Comparison of ENCODE assay signal across 2 cellular contexts in the genomic region with DNA sequence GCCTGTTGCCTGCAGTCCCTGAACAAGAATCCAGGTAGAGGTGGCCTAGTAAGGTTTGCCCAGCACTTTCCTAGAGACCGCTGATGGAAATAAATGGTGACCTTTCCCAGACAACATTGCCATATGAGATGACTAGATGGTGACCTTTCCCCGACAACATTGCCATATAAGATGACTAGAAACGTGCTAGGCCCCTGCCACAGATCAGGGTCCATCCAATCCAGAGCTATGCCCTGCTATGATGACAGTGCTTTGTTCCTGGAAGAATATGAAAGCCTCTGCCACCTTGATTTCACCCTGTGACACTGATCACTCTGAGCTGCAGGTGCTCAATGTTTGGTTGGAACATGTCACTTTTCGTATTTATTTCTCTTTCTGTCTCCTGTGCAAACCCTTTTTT.
TF ChIP-seq lines count a peak whose summit lies in the region.

No MANE protein-coding gene starts in this region.

TF ChIP-seq in HepG2, 621 proteins besides CTCF, POLR2A, EP300 and RAD21:
- TF ChIP-seq BHLHE40 (IDR thresholded peaks at IDR 0.05; ENCODE audit: low read length): peak; percentile 74
- TF ChIP-seq, protein P1, sequence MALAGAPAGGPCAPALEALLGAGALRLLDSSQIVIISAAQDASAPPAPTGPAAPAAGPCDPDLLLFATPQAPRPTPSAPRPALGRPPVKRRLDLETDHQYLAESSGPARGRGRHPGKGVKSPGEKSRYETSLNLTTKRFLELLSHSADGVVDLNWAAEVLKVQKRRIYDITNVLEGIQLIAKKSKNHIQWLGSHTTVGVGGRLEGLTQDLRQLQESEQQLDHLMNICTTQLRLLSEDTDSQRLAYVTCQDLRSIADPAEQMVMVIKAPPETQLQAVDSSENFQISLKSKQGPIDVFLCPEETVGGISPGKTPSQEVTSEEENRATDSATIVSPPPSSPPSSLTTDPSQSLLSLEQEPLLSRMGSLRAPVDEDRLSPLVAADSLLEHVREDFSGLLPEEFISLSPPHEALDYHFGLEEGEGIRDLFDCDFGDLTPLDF (CRISPR knock-in tag; IDR thresholded peaks at IDR 0.05): no peak
- 0 out of 2 replicates have a peak, but pooled peaks have one; percentile 13 for TF ChIP-seq BCL6 (CRISPR knock-in tag; IDR thresholded peaks at IDR 0.05)
- peak; percentile 37; the same call in 1 of the 2 replicates for TF ChIP-seq SRF (IDR thresholded peaks at IDR 0.05; ENCODE audit: low read depth, low read length)
- no peak for TF ChIP-seq PLSCR1 (CRISPR knock-in tag; IDR thresholded peaks at IDR 0.05; ENCODE audit: borderline replicate concordance)
- no peak for TF ChIP-seq THAP9 (CRISPR knock-in tag; IDR thresholded peaks at IDR 0.05; ENCODE audit: borderline replicate concordance)

TF ChIP-seq in H1, 55 proteins besides CTCF, POLR2A, EP300 and RAD21:
- TF ChIP-seq HDAC2 (IDR thresholded peaks at IDR 0.05; ENCODE audit: borderline replicate concordance in 1 of 2, low read depth in 2 of 2, low read length in 2 of 2): no peak
- TF ChIP-seq POLR2AphosphoS5 (IDR thresholded peaks at IDR 0.05; ENCODE audit: low read depth, low read length): no peak
- no peak for TF ChIP-seq FOSL1 (IDR thresholded peaks at IDR 0.05; ENCODE audit: insufficient read depth, low read depth, low read length)
- TF ChIP-seq TAF7 (optimal IDR thresholded peaks at IDR 0.05; ENCODE audit: borderline replicate concordance, low read depth, low read length): no peak
- TF ChIP-seq YY1 (IDR thresholded peaks at IDR 0.05; ENCODE audit: low read depth, low read length): no peak
- no peak for TF ChIP-seq BRCA1 (IDR thresholded peaks at IDR 0.05; ENCODE audit: low read depth, low read length)
- no peak for TF ChIP-seq BACH1 (IDR thresholded peaks at IDR 0.05; ENCODE audit: low read length)
- TF ChIP-seq KDM1A (IDR thresholded peaks at IDR 0.05; ENCODE audit: borderline replicate concordance, low read length): no peak
- TF ChIP-seq RBBP5 (IDR thresholded peaks at IDR 0.05; ENCODE audit: borderline replicate concordance, low read depth, low read length): no peak
- no peak for TF ChIP-seq GABPA (IDR thresholded peaks at IDR 0.05; ENCODE audit: borderline replicate concordance, insufficient read depth, low read length)
- no peak for TF ChIP-seq CHD2 (IDR thresholded peaks at IDR 0.05; ENCODE audit: low read length)
- TF ChIP-seq EZH2 (IDR thresholded peaks at IDR 0.05; ENCODE audit: low read depth, low read length, severe bottlenecking): no peak
- TF ChIP-seq, protein P2, sequence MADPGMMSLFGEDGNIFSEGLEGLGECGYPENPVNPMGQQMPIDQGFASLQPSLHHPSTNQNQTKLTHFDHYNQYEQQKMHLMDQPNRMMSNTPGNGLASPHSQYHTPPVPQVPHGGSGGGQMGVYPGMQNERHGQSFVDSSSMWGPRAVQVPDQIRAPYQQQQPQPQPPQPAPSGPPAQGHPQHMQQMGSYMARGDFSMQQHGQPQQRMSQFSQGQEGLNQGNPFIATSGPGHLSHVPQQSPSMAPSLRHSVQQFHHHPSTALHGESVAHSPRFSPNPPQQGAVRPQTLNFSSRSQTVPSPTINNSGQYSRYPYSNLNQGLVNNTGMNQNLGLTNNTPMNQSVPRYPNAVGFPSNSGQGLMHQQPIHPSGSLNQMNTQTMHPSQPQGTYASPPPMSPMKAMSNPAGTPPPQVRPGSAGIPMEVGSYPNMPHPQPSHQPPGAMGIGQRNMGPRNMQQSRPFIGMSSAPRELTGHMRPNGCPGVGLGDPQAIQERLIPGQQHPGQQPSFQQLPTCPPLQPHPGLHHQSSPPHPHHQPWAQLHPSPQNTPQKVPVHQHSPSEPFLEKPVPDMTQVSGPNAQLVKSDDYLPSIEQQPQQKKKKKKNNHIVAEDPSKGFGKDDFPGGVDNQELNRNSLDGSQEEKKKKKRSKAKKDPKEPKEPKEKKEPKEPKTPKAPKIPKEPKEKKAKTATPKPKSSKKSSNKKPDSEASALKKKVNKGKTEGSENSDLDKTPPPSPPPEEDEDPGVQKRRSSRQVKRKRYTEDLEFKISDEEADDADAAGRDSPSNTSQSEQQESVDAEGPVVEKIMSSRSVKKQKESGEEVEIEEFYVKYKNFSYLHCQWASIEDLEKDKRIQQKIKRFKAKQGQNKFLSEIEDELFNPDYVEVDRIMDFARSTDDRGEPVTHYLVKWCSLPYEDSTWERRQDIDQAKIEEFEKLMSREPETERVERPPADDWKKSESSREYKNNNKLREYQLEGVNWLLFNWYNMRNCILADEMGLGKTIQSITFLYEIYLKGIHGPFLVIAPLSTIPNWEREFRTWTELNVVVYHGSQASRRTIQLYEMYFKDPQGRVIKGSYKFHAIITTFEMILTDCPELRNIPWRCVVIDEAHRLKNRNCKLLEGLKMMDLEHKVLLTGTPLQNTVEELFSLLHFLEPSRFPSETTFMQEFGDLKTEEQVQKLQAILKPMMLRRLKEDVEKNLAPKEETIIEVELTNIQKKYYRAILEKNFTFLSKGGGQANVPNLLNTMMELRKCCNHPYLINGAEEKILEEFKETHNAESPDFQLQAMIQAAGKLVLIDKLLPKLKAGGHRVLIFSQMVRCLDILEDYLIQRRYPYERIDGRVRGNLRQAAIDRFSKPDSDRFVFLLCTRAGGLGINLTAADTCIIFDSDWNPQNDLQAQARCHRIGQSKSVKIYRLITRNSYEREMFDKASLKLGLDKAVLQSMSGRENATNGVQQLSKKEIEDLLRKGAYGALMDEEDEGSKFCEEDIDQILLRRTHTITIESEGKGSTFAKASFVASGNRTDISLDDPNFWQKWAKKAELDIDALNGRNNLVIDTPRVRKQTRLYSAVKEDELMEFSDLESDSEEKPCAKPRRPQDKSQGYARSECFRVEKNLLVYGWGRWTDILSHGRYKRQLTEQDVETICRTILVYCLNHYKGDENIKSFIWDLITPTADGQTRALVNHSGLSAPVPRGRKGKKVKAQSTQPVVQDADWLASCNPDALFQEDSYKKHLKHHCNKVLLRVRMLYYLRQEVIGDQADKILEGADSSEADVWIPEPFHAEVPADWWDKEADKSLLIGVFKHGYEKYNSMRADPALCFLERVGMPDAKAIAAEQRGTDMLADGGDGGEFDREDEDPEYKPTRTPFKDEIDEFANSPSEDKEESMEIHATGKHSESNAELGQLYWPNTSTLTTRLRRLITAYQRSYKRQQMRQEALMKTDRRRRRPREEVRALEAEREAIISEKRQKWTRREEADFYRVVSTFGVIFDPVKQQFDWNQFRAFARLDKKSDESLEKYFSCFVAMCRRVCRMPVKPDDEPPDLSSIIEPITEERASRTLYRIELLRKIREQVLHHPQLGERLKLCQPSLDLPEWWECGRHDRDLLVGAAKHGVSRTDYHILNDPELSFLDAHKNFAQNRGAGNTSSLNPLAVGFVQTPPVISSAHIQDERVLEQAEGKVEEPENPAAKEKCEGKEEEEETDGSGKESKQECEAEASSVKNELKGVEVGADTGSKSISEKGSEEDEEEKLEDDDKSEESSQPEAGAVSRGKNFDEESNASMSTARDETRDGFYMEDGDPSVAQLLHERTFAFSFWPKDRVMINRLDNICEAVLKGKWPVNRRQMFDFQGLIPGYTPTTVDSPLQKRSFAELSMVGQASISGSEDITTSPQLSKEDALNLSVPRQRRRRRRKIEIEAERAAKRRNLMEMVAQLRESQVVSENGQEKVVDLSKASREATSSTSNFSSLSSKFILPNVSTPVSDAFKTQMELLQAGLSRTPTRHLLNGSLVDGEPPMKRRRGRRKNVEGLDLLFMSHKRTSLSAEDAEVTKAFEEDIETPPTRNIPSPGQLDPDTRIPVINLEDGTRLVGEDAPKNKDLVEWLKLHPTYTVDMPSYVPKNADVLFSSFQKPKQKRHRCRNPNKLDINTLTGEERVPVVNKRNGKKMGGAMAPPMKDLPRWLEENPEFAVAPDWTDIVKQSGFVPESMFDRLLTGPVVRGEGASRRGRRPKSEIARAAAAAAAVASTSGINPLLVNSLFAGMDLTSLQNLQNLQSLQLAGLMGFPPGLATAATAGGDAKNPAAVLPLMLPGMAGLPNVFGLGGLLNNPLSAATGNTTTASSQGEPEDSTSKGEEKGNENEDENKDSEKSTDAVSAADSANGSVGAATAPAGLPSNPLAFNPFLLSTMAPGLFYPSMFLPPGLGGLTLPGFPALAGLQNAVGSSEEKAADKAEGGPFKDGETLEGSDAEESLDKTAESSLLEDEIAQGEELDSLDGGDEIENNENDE (IDR thresholded peaks at IDR 0.05; ENCODE audit: insufficient replicate concordance, low read length): no peak
- TF ChIP-seq CEBPB (IDR thresholded peaks at IDR 0.05; ENCODE audit: low read depth, low read length): no peak
- TF ChIP-seq SRF (IDR thresholded peaks at IDR 0.05; ENCODE audit: low read depth, low read length): no peak
- no peak for TF ChIP-seq ASH2L (IDR thresholded peaks at IDR 0.05; ENCODE audit: low read length)
- no peak for TF ChIP-seq SIN3A (conservative IDR thresholded peaks at IDR 0.05 in 1 of 2, IDR thresholded peaks at IDR 0.05 in 1 of 2; ENCODE audit: low read depth in 1 of 2, low read length in 2 of 2)
- no peak for TF ChIP-seq JUN (IDR thresholded peaks at IDR 0.05; ENCODE audit: low read depth, low read length)
- no peak for TF ChIP-seq CREB1 (IDR thresholded peaks at IDR 0.05)
TF ChIP-seq in H1: peak in this region for 0.
